ENCODE assay signal across 14 cellular contexts in genomic region chr6:77034161-77034560, GRCh38.
DNase-seq lines count a peak whose midpoint lies in the region; ATAC-seq, FAIRE-seq and TF ChIP-seq lines count a peak whose summit lies in the region.
"Had no signal": no experiment of that assay in that cellular context is flagged by ENCODE, and none has a peak within 500 bp of the region (broad histone marks: within the 10 kb centered on the region; RNA-seq: fewer than 3 reads in every experiment).

No MANE protein-coding gene starts in this region.

- DNase-seq in H54 (ENCODE audit: insufficient read length, low spot score), result peak; percentile 30
- peak; percentile 83 to 96 for DNase-seq in SW 1271 (lab: John Stamatoyannopoulos, UW)
- peak; percentile 83 for DNase-seq in fibroblast of the aortic adventitia (ENCODE audit: low read depth)
- DNase-seq in renal cortical epithelial cell (ENCODE audit: low read depth), result peak; percentile 88
- DNase-seq in Calu3, result no peak
- no peak for DNase-seq in NCI-H2227 (lab: John Stamatoyannopoulos, UW; ENCODE audit: unreplicated experiment)
- no peak for DNase-seq in activated CD4-positive, alpha-beta T cell treated with anti-CD3 and anti-CD28 coated beads, Interleukin-2, amount 10 ng/mL, durations not matched to agents 7 days and 5 days
- DNase-seq: activated B cell treated with CpG ODN at 0.5 μM for 24 hours; effector CD4-positive, alpha-beta T cell; left ventricle myocardium superior; NCI-H1105 had no signal

- H3K4me1 Mint-ChIP-seq in Calu3 (ENCODE audit: low read depth, unreplicated experiment), result no peaks in the 10 kb centered on the region
- H3K4me1 Mint-ChIP-seq in activated CD4-positive, alpha-beta T cell treated with anti-CD3 and anti-CD28 coated beads, Interleukin-2, amount 10 ng/mL, durations not matched to agents 7 days and 5 days, result no peaks in the 10 kb centered on the region
- H3K4me1 Mint-ChIP-seq: activated B cell treated with CpG ODN at 0.5 μM for 24 hours; activated T-helper 17 cell treated with anti-CD3 and anti-CD28 coated beads, Interleukin-2, amount 50 U/mL, for 72 hours had no signal

- ATAC-seq in GM19467 (IDR thresholded peaks at IDR 0.05; ENCODE audit: unreplicated experiment), result no peak
- ATAC-seq: activated T-helper 17 cell treated with anti-CD3 and anti-CD28 coated beads, Interleukin-2, amount 50 U/mL, for 72 hours; left ventricle myocardium superior had no signal

- TF ChIP-seq POLR2A in H54 (IDR thresholded peaks at IDR 0.05; ENCODE audit: low read depth, low read length), result no peak

- TF ChIP-seq CTCF in fibroblast of the aortic adventitia (IDR thresholded peaks at IDR 0.05; ENCODE audit: insufficient read depth, low read length) (no peak), Calu3 (IDR thresholded peaks at IDR 0.05; ENCODE audit: unreplicated experiment) (no peak)

- POLR2A ChIA-PET in activated CD4-positive, alpha-beta T cell treated with anti-CD3 and anti-CD28 coated beads, Interleukin-2, amount 10 ng/mL, durations not matched to agents 7 days and 5 days (lab: Charles Lee), result no interaction called here

- H3K27me3 Mint-ChIP-seq in Calu3 (ENCODE audit: unreplicated experiment), result no peaks in the 10 kb centered on the region
- no peaks in the 10 kb centered on the region for H3K27me3 Mint-ChIP-seq in activated CD4-positive, alpha-beta T cell treated with anti-CD3 and anti-CD28 coated beads, Interleukin-2, amount 10 ng/mL, durations not matched to agents 7 days and 5 days
- H3K27me3 Mint-ChIP-seq: activated B cell treated with CpG ODN at 0.5 μM for 24 hours; activated T-helper 17 cell treated with anti-CD3 and anti-CD28 coated beads, Interleukin-2, amount 50 U/mL, for 72 hours had no signal

- H3K27ac Mint-ChIP-seq in Calu3 (ENCODE audit: unreplicated experiment), result no peak overlapping the region
- H3K27ac Mint-ChIP-seq in activated CD4-positive, alpha-beta T cell treated with anti-CD3 and anti-CD28 coated beads, Interleukin-2, amount 10 ng/mL, durations not matched to agents 7 days and 5 days, result no peak overlapping the region
- H3K27ac Mint-ChIP-seq: activated B cell treated with CpG ODN at 0.5 μM for 24 hours; activated T-helper 17 cell treated with anti-CD3 and anti-CD28 coated beads, Interleukin-2, amount 50 U/mL, for 72 hours had no signal

- peak; percentile 99 for FAIRE-seq in H54 (lab: Jason Lieb, UNC)

- no TSS peak for BruUV-seq in Calu3 (replicated peaks; lab: Mats Ljungman, UMichigan)

- peaks cover 2% of the 10 kb centered on the region for H3K9me3 Mint-ChIP-seq in Calu3 (ENCODE audit: low read depth, unreplicated experiment)
- H3K9me3 Mint-ChIP-seq in activated CD4-positive, alpha-beta T cell treated with anti-CD3 and anti-CD28 coated beads, Interleukin-2, amount 10 ng/mL, durations not matched to agents 7 days and 5 days, result peaks cover 19% of the 10 kb centered on the region

- no peaks in the 10 kb centered on the region for H3K36me3 Mint-ChIP-seq in Calu3 (ENCODE audit: insufficient read depth, unreplicated experiment)
- no peaks in the 10 kb centered on the region for H3K36me3 Mint-ChIP-seq in activated CD4-positive, alpha-beta T cell treated with anti-CD3 and anti-CD28 coated beads, Interleukin-2, amount 10 ng/mL, durations not matched to agents 7 days and 5 days (ENCODE audit: low read depth)

- no peak overlapping the region for H3K4me3 ChIP-seq in fibroblast of the aortic adventitia (ENCODE audit: low read depth, low read length)
- H3K4me3 ChIP-seq: PC-9 had no signal

- intact Hi-C loops in Calu3 (cut with micrococcal nuclease; ENCODE audit: unreplicated experiment), result no loop called here

- no peak overlapping the region for H3K4me3 Mint-ChIP-seq in Calu3 (ENCODE audit: low read depth, unreplicated experiment)
- no peak overlapping the region for H3K4me3 Mint-ChIP-seq in activated CD4-positive, alpha-beta T cell treated with anti-CD3 and anti-CD28 coated beads, Interleukin-2, amount 10 ng/mL, durations not matched to agents 7 days and 5 days
- H3K4me3 Mint-ChIP-seq: activated B cell treated with CpG ODN at 0.5 μM for 24 hours; activated T-helper 17 cell treated with anti-CD3 and anti-CD28 coated beads, Interleukin-2, amount 50 U/mL, for 72 hours had no signal

- CTCF ChIA-PET in Calu3 (lab: Charles Lee), result no interaction called here
- CTCF ChIA-PET in activated CD4-positive, alpha-beta T cell treated with anti-CD3 and anti-CD28 coated beads, Interleukin-2, amount 10 ng/mL, durations not matched to agents 7 days and 5 days (lab: Charles Lee), result no interaction called here

Comparison
In these comparisons a context has a peak if more than half of its experiments do, and no peak if none do; other contexts are left out.
1. DNase-seq: peak in H54 (single experiment), SW 1271 (2 of 2), fibroblast of the aortic adventitia (single experiment) and renal cortical epithelial cell (single experiment); none in Calu3 (single experiment), NCI-H2227 (single experiment) and activated CD4-positive, alpha-beta T cell treated with anti-CD3 and anti-CD28 coated beads, Interleukin-2, amount 10 ng/mL, durations not matched to agents 7 days and 5 days (single experiment).